ENCODE assay signal across 1 cellular context in genomic region chr17:44014437-44015172, GRCh38.
TF ChIP-seq lines count a peak whose summit lies in the region.

TSS of gene TMEM101 (minus strand) at chr17:44014963. CDS start at chr17:44014952, 11 bp downstream.

TF ChIP-seq in endothelial cell of umbilical vein, 7 proteins besides CTCF, POLR2A, EP300 and RAD21 (continued from another document):
- TF ChIP-seq, protein P1, sequence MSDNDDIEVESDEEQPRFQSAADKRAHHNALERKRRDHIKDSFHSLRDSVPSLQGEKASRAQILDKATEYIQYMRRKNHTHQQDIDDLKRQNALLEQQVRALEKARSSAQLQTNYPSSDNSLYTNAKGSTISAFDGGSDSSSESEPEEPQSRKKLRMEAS (IDR thresholded peaks at IDR 0.05; ENCODE audit: insufficient read depth, insufficient read length), result peak; percentile 23
TF ChIP-seq in endothelial cell of umbilical vein: peak in this region for 3.
